ENCODE assay signal across 14 cellular contexts in genomic region chr22:49564054-49564453, GRCh38.
DNase-seq lines count a peak whose midpoint lies in the region; TF ChIP-seq lines count a peak whose summit lies in the region.
"Had no signal": no experiment of that assay in that cellular context is flagged by ENCODE, and none has a peak within 500 bp of the region (broad histone marks: within the 10 kb centered on the region; RNA-seq: fewer than 3 reads in every experiment).

No MANE protein-coding gene starts in this region.

- CTCF ChIA-PET in activated CD4-positive, alpha-beta memory T cell treated with anti-CD3 and anti-CD28 coated beads for 36 hours (lab: Charles Lee) = no interaction called here

- no peak overlapping the region for H3K23ac ChIP-seq in neuronal stem cell (ENCODE audit: low read depth, low read length, poor library complexity)

- peaks cover 2% of the 10 kb centered on the region for H3K9me3 ChIP-seq in left ventricle myocardium inferior (replicated peaks)
- H3K9me3 ChIP-seq in endodermal cell (ENCODE audit: control insufficient read depth, low read length) = no peaks in the 10 kb centered on the region
- H3K9me3 ChIP-seq in neuronal stem cell (replicated peaks in 1 of 2; ENCODE audit: control insufficient read depth in 2 of 2, insufficient read depth in 1 of 2, low read depth in 1 of 2, low read length in 2 of 2) = peaks cover 0 to 2% of the 10 kb centered on the region in 2 donors
- H3K9me3 ChIP-seq: BLaER1, Caco-2 had no signal

- no peaks in the 10 kb centered on the region for H3K27me3 Mint-ChIP-seq in endodermal cell (ENCODE audit: insufficient read depth)
- H3K27me3 Mint-ChIP-seq in nephron progenitor cell (ENCODE audit: low read depth, poor library complexity) = peaks cover 19% of the 10 kb centered on the region
- no peaks in the 10 kb centered on the region for H3K27me3 Mint-ChIP-seq in activated CD4-positive, alpha-beta memory T cell treated with anti-CD3 and anti-CD28 coated beads for 36 hours
- H3K27me3 Mint-ChIP-seq: CD8-positive, alpha-beta memory T cell had no signal

- no peak overlapping the region for H3K4ac ChIP-seq in neuronal stem cell (ENCODE audit: low read length)

- H2AK5ac ChIP-seq in neuronal stem cell (ENCODE audit: low read depth, low read length) = no peak overlapping the region

- H3K36me3 ChIP-seq in left ventricle myocardium inferior (no peaks in the 10 kb centered on the region), endodermal cell (ENCODE audit: control insufficient read depth, insufficient read depth, low read length) (no peaks in the 10 kb centered on the region), neuronal stem cell (replicated peaks in 1 of 2; ENCODE audit: control insufficient read depth in 2 of 2, insufficient read depth in 2 of 2, low read length in 2 of 2) (no peaks in the 10 kb centered on the region)
- H3K36me3 ChIP-seq: BLaER1 had no signal

- POLR2A ChIA-PET in activated CD4-positive, alpha-beta memory T cell treated with anti-CD3 and anti-CD28 coated beads for 36 hours (lab: Charles Lee) = no interaction called here

- no peak overlapping the region for H3K18ac ChIP-seq in neuronal stem cell (ENCODE audit: low read length)

- H3K4me2 ChIP-seq in neuronal stem cell (ENCODE audit: insufficient read depth, low read length, poor library complexity, severe bottlenecking) = no peak overlapping the region
- H3K4me2 ChIP-seq: BLaER1 had no signal

- no peak overlapping the region for H2BK12ac ChIP-seq in neuronal stem cell (ENCODE audit: low read length)

- H3K14ac ChIP-seq in neuronal stem cell (ENCODE audit: low read length) = no peak overlapping the region

- H2AFZ ChIP-seq in neuronal stem cell (ENCODE audit: low read length) = no peak overlapping the region

- H3K4me3 Mint-ChIP-seq in endodermal cell (no peak overlapping the region), nephron progenitor cell (no peak overlapping the region)
- no peak overlapping the region for H3K4me3 Mint-ChIP-seq in activated CD4-positive, alpha-beta memory T cell treated with anti-CD3 and anti-CD28 coated beads for 36 hours
- H3K4me3 Mint-ChIP-seq: CD8-positive, alpha-beta memory T cell had no signal

- 86 to 87% methylated on average over 1 to 5 of the region's 5 CpGs for WGBS in endodermal cell (ENCODE audit: insufficient coverage in 1 of 2, insufficient read length in 1 of 2), 2 experiments
- WGBS in neuronal stem cell (ENCODE audit: extremely low coverage in 2 of 2, insufficient read length in 2 of 2, insufficient replicate concordance in 1 of 2), 2 donors = no CpG with 5 or more reads among the region's 5 CpGs

- no peak overlapping the region for H3K27ac Mint-ChIP-seq in endodermal cell
- H3K27ac Mint-ChIP-seq in nephron progenitor cell = no peak overlapping the region
- no peak overlapping the region for H3K27ac Mint-ChIP-seq in activated CD4-positive, alpha-beta memory T cell treated with anti-CD3 and anti-CD28 coated beads for 36 hours
- H3K27ac Mint-ChIP-seq: CD8-positive, alpha-beta memory T cell had no signal

- H3K4me1 ChIP-seq in left ventricle myocardium inferior (no peaks in the 10 kb centered on the region), endodermal cell (ENCODE audit: control insufficient read depth, insufficient read depth, low read length) (no peaks in the 10 kb centered on the region), neuronal stem cell (ENCODE audit: control insufficient read depth in 2 of 2, insufficient read depth in 1 of 2, low read depth in 1 of 2, low read length in 2 of 2) (peaks cover 0 to 3% of the 10 kb centered on the region in 2 donors)
- H3K4me1 ChIP-seq: BLaER1, Caco-2 had no signal

- H3K27ac ChIP-seq in left ventricle myocardium inferior (replicated peaks) = no peak overlapping the region
- no peak overlapping the region for H3K27ac ChIP-seq in endodermal cell (ENCODE audit: low read depth, low read length)
- H3K27ac ChIP-seq in neuronal stem cell (replicated peaks; ENCODE audit: low read length) = no peak overlapping the region
- H3K27ac ChIP-seq: BLaER1 had no signal

- H3K79me1 ChIP-seq in neuronal stem cell (ENCODE audit: low read depth, low read length) = peaks cover 2% of the 10 kb centered on the region

- H3K9me3 Mint-ChIP-seq in endodermal cell (no peaks in the 10 kb centered on the region), nephron progenitor cell (no peaks in the 10 kb centered on the region)
- H3K9me3 Mint-ChIP-seq in activated CD4-positive, alpha-beta memory T cell treated with anti-CD3 and anti-CD28 coated beads for 36 hours = peaks cover 4% of the 10 kb centered on the region

- no peak overlapping the region for H2BK120ac ChIP-seq in neuronal stem cell (ENCODE audit: low read depth, low read length)

- H4K91ac ChIP-seq in neuronal stem cell (ENCODE audit: low read depth, low read length, poor library complexity) = no peak overlapping the region

- intact Hi-C loops in cardiac septum (cut with DNase I) = no loop called here
- intact Hi-C loops in left ventricle myocardium inferior (cut with micrococcal nuclease) = no loop called here
- intact Hi-C loops in activated CD4-positive, alpha-beta memory T cell treated with anti-CD3 and anti-CD28 coated beads for 36 hours (cut with micrococcal nuclease) = no loop called here

- no peak overlapping the region for H3K9ac ChIP-seq in endodermal cell (ENCODE audit: extremely low read depth, low read length, poor library complexity, severe bottlenecking)
- no peak overlapping the region for H3K9ac ChIP-seq in neuronal stem cell (ENCODE audit: low read depth, low read length, poor library complexity)
- H3K9ac ChIP-seq: BLaER1 had no signal

- no peaks in the 10 kb centered on the region for H3K4me1 Mint-ChIP-seq in endodermal cell
- no peaks in the 10 kb centered on the region for H3K4me1 Mint-ChIP-seq in nephron progenitor cell
- no peaks in the 10 kb centered on the region for H3K4me1 Mint-ChIP-seq in activated CD4-positive, alpha-beta memory T cell treated with anti-CD3 and anti-CD28 coated beads for 36 hours (ENCODE audit: low read depth)

- TF ChIP-seq CTCF in left ventricle myocardium inferior (IDR thresholded peaks at IDR 0.05; ENCODE audit: borderline replicate concordance) (no peak), endodermal cell (conservative IDR thresholded peaks at IDR 0.05) (no peak), nephron progenitor cell (IDR thresholded peaks at IDR 0.05) (no peak)

- DNase-seq in cardiac septum (ENCODE audit: low spot score) (peak; percentile 56), left ventricle myocardium inferior (no peak), endodermal cell (peak; percentile 12), neuronal stem cell (ENCODE audit: low spot score) (no peak), ureter (ENCODE audit: low spot score) (peak; percentile 29), nephron progenitor cell (no peak)
- no peak for DNase-seq in activated CD4-positive, alpha-beta memory T cell treated with anti-CD3 and anti-CD28 coated beads for 36 hours
- DNase-seq: 8988T; AML-193; CD8-positive, alpha-beta memory T cell; DND-41; GDM1 had no signal

- H2BK5ac ChIP-seq in neuronal stem cell (ENCODE audit: low read length) = peak overlapping the region; percentile 2

- H3K4me3 ChIP-seq in left ventricle myocardium inferior = no peak overlapping the region
- no peak overlapping the region for H3K4me3 ChIP-seq in endodermal cell (ENCODE audit: low read length)
- H3K4me3 ChIP-seq in neuronal stem cell (ENCODE audit: low read length in 2 of 2) = no peak overlapping the region
- H3K4me3 ChIP-seq: BLaER1 had no signal

- no peak overlapping the region for H2BK15ac ChIP-seq in neuronal stem cell (ENCODE audit: low read length)

- no peak overlapping the region for H4K8ac ChIP-seq in neuronal stem cell (ENCODE audit: low read depth, low read length)

- H3K27me3 ChIP-seq in left ventricle myocardium inferior (ENCODE audit: low read depth) (peaks cover 14% of the 10 kb centered on the region), endodermal cell (ENCODE audit: control insufficient read depth, insufficient read depth, low read length, poor library complexity, severe bottlenecking) (no peaks in the 10 kb centered on the region), neuronal stem cell (ENCODE audit: control insufficient read depth in 3 of 3, insufficient read depth in 3 of 3, low read depth in 1 of 3, low read length in 3 of 3) (peaks cover 0 to 2% (median 0%) of the 10 kb centered on the region in 3 experiments)
- H3K27me3 ChIP-seq: BLaER1 had no signal

- H3K36me3 Mint-ChIP-seq in endodermal cell (ENCODE audit: low read depth) = no peaks in the 10 kb centered on the region
- no peaks in the 10 kb centered on the region for H3K36me3 Mint-ChIP-seq in nephron progenitor cell (ENCODE audit: low read depth)
- H3K36me3 Mint-ChIP-seq in activated CD4-positive, alpha-beta memory T cell treated with anti-CD3 and anti-CD28 coated beads for 36 hours = peaks cover 9% of the 10 kb centered on the region

Comparison
In these comparisons a context has a peak if more than half of its experiments do, and no peak if none do; other contexts are left out.
1. DNase-seq: peak in cardiac septum (single experiment), endodermal cell (single experiment) and ureter (single experiment); none in left ventricle myocardium inferior (single experiment), neuronal stem cell (single experiment), nephron progenitor cell (single experiment) and activated CD4-positive, alpha-beta memory T cell treated with anti-CD3 and anti-CD28 coated beads for 36 hours (single experiment).